ENCODE assay signal across 10 cellular contexts in the genomic region with DNA sequence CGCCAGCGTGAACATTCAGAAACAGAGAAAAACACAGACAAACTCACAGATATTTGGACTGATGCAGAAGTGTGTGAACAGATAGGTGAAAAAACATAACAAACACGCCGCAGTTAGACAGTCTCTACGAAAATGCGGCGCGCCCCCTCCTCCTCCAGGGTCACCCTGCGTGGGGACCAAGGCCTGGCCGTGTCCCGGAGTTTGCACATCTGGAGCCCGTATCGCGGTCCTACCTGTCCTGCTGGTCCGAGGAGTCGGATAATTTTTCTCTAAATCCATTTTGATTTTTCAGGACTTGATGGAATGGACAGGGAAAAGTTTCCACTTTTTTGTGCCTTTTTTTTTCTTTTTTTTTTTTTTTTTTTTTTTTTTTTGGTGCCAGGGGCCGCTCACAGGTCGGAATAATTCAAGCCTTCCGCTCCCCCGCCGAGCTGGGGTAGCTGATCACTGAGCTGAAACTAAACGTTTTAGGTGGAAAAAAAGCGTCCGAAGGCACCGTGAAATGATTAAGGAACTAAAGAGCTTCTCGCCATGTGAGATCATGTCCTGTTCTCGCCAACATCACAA. TPM values are rescaled to one million over a fixed set of nuclear protein-coding genes. Genes with fewer than 3 reads are reported as not detected.
DNase-seq lines count a peak whose midpoint lies in the region; ATAC-seq and TF ChIP-seq lines count a peak whose summit lies in the region.
"Had no signal": no experiment of that assay in that cellular context is flagged by ENCODE, and none has a peak within 500 bp of the region (broad histone marks: within the 10 kb centered on the region; RNA-seq: fewer than 3 reads in every experiment).

A gene (minus strand): TSS at position 516 of the 567 bp plus-strand sequence. CDS start 237 bp downstream, at position 279.

- TF ChIP-seq CTCF in tibial artery (IDR thresholded peaks at IDR 0.05): no peak

- peaks cover 86 to 95% of the 10 kb centered on the region in 2 donors for H3K27me3 Mint-ChIP-seq in CD8-positive, alpha-beta memory T cell
- H3K27me3 Mint-ChIP-seq in dendritic cell treated with granulocyte-macrophage colony-stimulating factor and Interleukin-4, amounts not matched to agents 40 ng/mL and 50 ng/mL, for 4 days: peaks cover 96% of the 10 kb centered on the region

- H3K27ac Mint-ChIP-seq in CD8-positive, alpha-beta memory T cell: peak within 1 kb of the TSS in 2 of 8 donors; percentile 22 to 47
- H3K27ac Mint-ChIP-seq in dendritic cell treated with granulocyte-macrophage colony-stimulating factor and Interleukin-4, amounts not matched to agents 40 ng/mL and 50 ng/mL, for 4 days: no peak within 1 kb of the TSS

- no peaks in the 10 kb centered on the region for H3K36me3 ChIP-seq in CD8-positive, alpha-beta memory T cell (ENCODE audit: insufficient read depth, low read length)
- H3K36me3 ChIP-seq in HUES48 (ENCODE audit: control insufficient read depth, insufficient read depth, low read length) (no peaks in the 10 kb centered on the region), neuron (ENCODE audit: insufficient read depth, low read length) (no peaks in the 10 kb centered on the region), tibial artery (no peaks in the 10 kb centered on the region)

- peak within 1 kb of the TSS; percentile 49 to 84 (median 72) for H3K4me3 Mint-ChIP-seq in CD8-positive, alpha-beta memory T cell
- peak within 1 kb of the TSS; percentile 65 for H3K4me3 Mint-ChIP-seq in dendritic cell treated with granulocyte-macrophage colony-stimulating factor and Interleukin-4, amounts not matched to agents 40 ng/mL and 50 ng/mL, for 4 days

- H3K36me3 Mint-ChIP-seq in CD8-positive, alpha-beta memory T cell: no peaks in the 10 kb centered on the region
- H3K36me3 Mint-ChIP-seq in dendritic cell treated with granulocyte-macrophage colony-stimulating factor and Interleukin-4, amounts not matched to agents 40 ng/mL and 50 ng/mL, for 4 days (ENCODE audit: low read depth): peaks cover 8% of the 10 kb centered on the region

- H3K9ac ChIP-seq in HUES48 (ENCODE audit: low read depth, low read length): no peak within 1 kb of the TSS

- H3K27me3 ChIP-seq in CD8-positive, alpha-beta memory T cell (ENCODE audit: insufficient read depth, low read length, poor library complexity, severe bottlenecking): peaks cover 86% of the 10 kb centered on the region
- H3K27me3 ChIP-seq in HUES48 (ENCODE audit: control insufficient read depth, insufficient read depth, low read length) (peaks cover 100% of the 10 kb centered on the region), neuron (ENCODE audit: insufficient read depth, low read length) (peaks cover 51% of the 10 kb centered on the region), tibial artery (peaks cover 27 to 97% of the 10 kb centered on the region in 2 donors)

- H3K27ac ChIP-seq in CD8-positive, alpha-beta memory T cell (ENCODE audit: low read depth, low read length): no peak within 1 kb of the TSS
- H3K27ac ChIP-seq in HUES48 (ENCODE audit: low read depth, low read length) (peak within 1 kb of the TSS; percentile 30), tibial artery (no peak within 1 kb of the TSS)

- no peak within 1 kb of the TSS for H3K4me3 ChIP-seq in CD8-positive, alpha-beta memory T cell (ENCODE audit: low read length)
- peak within 1 kb of the TSS; percentile 58 for H3K4me3 ChIP-seq in HUES48 (ENCODE audit: low read depth, low read length)
- H3K4me3 ChIP-seq in neuron (ENCODE audit: low read length): peak within 1 kb of the TSS; percentile 43
- H3K4me3 ChIP-seq in tibial artery: peak within 1 kb of the TSS in 1 of 2 donors; percentile 31

- H3K4me1 Mint-ChIP-seq in CD8-positive, alpha-beta memory T cell: peaks cover 38 to 66% (median 62%) of the 10 kb centered on the region in 3 donors
- peaks cover 61% of the 10 kb centered on the region for H3K4me1 Mint-ChIP-seq in dendritic cell treated with granulocyte-macrophage colony-stimulating factor and Interleukin-4, amounts not matched to agents 40 ng/mL and 50 ng/mL, for 4 days (ENCODE audit: low read depth)

- peak within 1 kb of the TSS; percentile 68 for H2AFZ ChIP-seq in neuron (ENCODE audit: low read depth, low read length)

- peaks cover 0 to 10% (median 2%) of the 10 kb centered on the region in 5 donors for H3K9me3 Mint-ChIP-seq in CD8-positive, alpha-beta memory T cell
- H3K9me3 Mint-ChIP-seq in dendritic cell treated with granulocyte-macrophage colony-stimulating factor and Interleukin-4, amounts not matched to agents 40 ng/mL and 50 ng/mL, for 4 days: no peaks in the 10 kb centered on the region

- H3K9me3 ChIP-seq in CD8-positive, alpha-beta memory T cell (ENCODE audit: low read length): no peaks in the 10 kb centered on the region
- no peaks in the 10 kb centered on the region for H3K9me3 ChIP-seq in HUES48 (ENCODE audit: control insufficient read depth, insufficient read depth, low read length)
- H3K9me3 ChIP-seq in neuron (ENCODE audit: low read length): no peaks in the 10 kb centered on the region
- no peaks in the 10 kb centered on the region for H3K9me3 ChIP-seq in tibial artery

- ATAC-seq in GM21619 (IDR thresholded peaks at IDR 0.05; ENCODE audit: unreplicated experiment): no peak

- CTCF ChIA-PET in CD8-positive, alpha-beta memory T cell (lab: Charles Lee): interaction anchor here (0.7 kb wide), 1 partner anchor 379 kb away, joined by 4 read pairs; no protein-coding TSS in a partner anchor

- intact Hi-C loops in dendritic cell treated with granulocyte-macrophage colony-stimulating factor and Interleukin-4, amounts not matched to agents 40 ng/mL and 50 ng/mL, for 4 days (cut with micrococcal nuclease): no loop called here
- intact Hi-C loops in tibial artery (cut with DNase I; ENCODE audit: low total_unique reads): no loop called here

- no peak for DNase-seq in CD8-positive, alpha-beta memory T cell
- DNase-seq in AG20443 (ENCODE audit: low spot score) (no peak), tibial artery (no peak), foreskin melanocyte (no peak)
- DNase-seq: SIG-M5 had no signal

- POLR2A ChIA-PET in CD8-positive, alpha-beta memory T cell (lab: Charles Lee): no interaction called here

- H3K4me1 ChIP-seq in CD8-positive, alpha-beta memory T cell (ENCODE audit: insufficient read depth, low read length): peaks cover 57% of the 10 kb centered on the region
- peaks cover 32% of the 10 kb centered on the region for H3K4me1 ChIP-seq in HUES48 (ENCODE audit: control insufficient read depth, insufficient read depth, low read length)
- H3K4me1 ChIP-seq in neuron (ENCODE audit: insufficient read depth, low read length): peaks cover 13% of the 10 kb centered on the region
- peaks cover 0 to 61% (median 44%) of the 10 kb centered on the region in 4 donors for H3K4me1 ChIP-seq in tibial artery

RNA-seq across cellular contexts. Expression of the gene that starts here (rescaled TPM):
- total RNA-seq in CD8-positive, alpha-beta memory T cell: under 1 TPM; 0.18 to 0.29 TPM
- not detected for polyA plus RNA-seq in CD8-positive, alpha-beta memory T cell
- total RNA-seq: LHCN-M2 had no signal
